Comparison of ENCODE assay signal across 18 cellular contexts in genomic region chr21:19853709-19854575, GRCh38.
A peak's percentile ranks its signal among the peaks of the same experiment; 100 is the strongest.
DNase-seq lines count a peak whose midpoint lies in the region; ATAC-seq, FAIRE-seq and TF ChIP-seq lines count a peak whose summit lies in the region.
"Had no signal": no experiment of that assay in that cellular context is flagged by ENCODE, and none has a peak within 500 bp of the region (broad histone marks: within the 10 kb centered on the region; RNA-seq: fewer than 3 reads in every experiment).

No MANE protein-coding gene starts in this region.

- no peaks in the 10 kb centered on the region for H3K79me2 ChIP-seq in K562 (ENCODE audit: control insufficient read depth, insufficient read depth, low read length)

- CTCF ChIA-PET in K562 (lab: Yijun Ruan, JAX; ENCODE audit: low intra/inter-chr PET ratio) = no interaction called here

- H3K4me2 ChIP-seq in K562 (ENCODE audit: insufficient read depth, low read length) = peak overlapping the region; percentile 63

- no peaks in the 10 kb centered on the region for H3K27me3 ChIP-seq in K562 (ENCODE audit: control insufficient read depth in 2 of 2, insufficient read depth in 2 of 2, low read length in 2 of 2)
- H3K27me3 ChIP-seq: gastrocnemius medialis, Peyer's patch had no signal

- no peak overlapping the region for H3K27ac Mint-ChIP-seq in activated T-helper 1 cell treated with anti-CD3 and anti-CD28 coated beads, Interleukin-12 subunit alpha, Interleukin-12 subunit beta, Interleukin-2, Interleukin-4 antibody, amounts not matched to agents 30 ng/mL and 10 ng/mL and 1 ng/mL, durations not matched to agents 14 hours and 24 hours and 36 hours
- no peak overlapping the region for H3K27ac Mint-ChIP-seq in activated T-helper 17 cell treated with anti-CD3 and anti-CD28 coated beads, Interleukin-2, amount 50 U/mL, for 72 hours
- H3K27ac Mint-ChIP-seq: activated B cell treated with CpG ODN at 0.5 μM for 24 hours, CD14-positive monocyte had no signal

- peaks cover 24% of the 10 kb centered on the region for H3K9me3 Mint-ChIP-seq in activated T-helper 1 cell treated with anti-CD3 and anti-CD28 coated beads, Interleukin-12 subunit alpha, Interleukin-12 subunit beta, Interleukin-2, Interleukin-4 antibody, amounts not matched to agents 30 ng/mL and 10 ng/mL and 1 ng/mL, durations not matched to agents 14 hours and 24 hours and 36 hours
- peaks cover 14% of the 10 kb centered on the region for H3K9me3 Mint-ChIP-seq in activated T-helper 17 cell treated with anti-CD3 and anti-CD28 coated beads, Interleukin-2, amount 50 U/mL, for 72 hours

- H3K36me3 ChIP-seq in K562 (ENCODE audit: control insufficient read depth, insufficient read depth, low read length) = no peaks in the 10 kb centered on the region
- H3K36me3 ChIP-seq: gastrocnemius medialis, Peyer's patch had no signal

- no peaks in the 10 kb centered on the region for H3K9me1 ChIP-seq in K562 (ENCODE audit: control insufficient read depth, insufficient read depth, low read length)

- H3K4me1 ChIP-seq in K562 (replicated peaks in 1 of 2; ENCODE audit: control insufficient read depth in 2 of 2, insufficient read depth in 2 of 2, low read length in 2 of 2) = peaks cover 0 to 11% of the 10 kb centered on the region in 2 experiments; a peak in 2 of 5 replicates
- H3K4me1 ChIP-seq: gastrocnemius medialis, Peyer's patch had no signal

- no peak overlapping the region for H3K27ac ChIP-seq in K562 (ENCODE audit: extremely low read depth, low read depth, low read length)
- H3K27ac ChIP-seq: 22Rv1, gastrocnemius medialis, Peyer's patch had no signal

- FAIRE-seq in K562 (lab: Jason Lieb, UNC) = no peak

- no peak overlapping the region for H3K4me3 Mint-ChIP-seq in activated T-helper 1 cell treated with anti-CD3 and anti-CD28 coated beads, Interleukin-12 subunit alpha, Interleukin-12 subunit beta, Interleukin-2, Interleukin-4 antibody, amounts not matched to agents 30 ng/mL and 10 ng/mL and 1 ng/mL, durations not matched to agents 14 hours and 24 hours and 36 hours
- H3K4me3 Mint-ChIP-seq in activated T-helper 17 cell treated with anti-CD3 and anti-CD28 coated beads, Interleukin-2, amount 50 U/mL, for 72 hours = no peak overlapping the region
- H3K4me3 Mint-ChIP-seq: activated B cell treated with CpG ODN at 0.5 μM for 24 hours, CD14-positive monocyte had no signal

- POLR2A ChIA-PET in K562 (lab: Yijun Ruan, JAX) = interaction anchor here (0.6 to 0.9 kb wide), 3 partner anchors 23 to 1810 kb away, joined by 3 to 4 read pairs (median 3); no protein-coding TSS in a partner anchor

- H4K20me1 ChIP-seq in K562 (replicated peaks; ENCODE audit: control insufficient read depth, insufficient read depth, low read length) = no peaks in the 10 kb centered on the region

- no peak for TF ChIP-seq CTCF in K562 (IDR thresholded peaks at IDR 0.05 in 2 of 3, conservative IDR thresholded peaks at IDR 0.05 in 1 of 3; ENCODE audit: insufficient read depth in 2 of 3, low read depth in 1 of 3, low read length in 3 of 3)

- H3K4me3 ChIP-seq in K562 = peak overlapping the region; percentile 19; the same call in 1 of the 2 replicates
- H3K4me3 ChIP-seq: gastrocnemius medialis, Peyer's patch had no signal

- TF ChIP-seq RAD21 in K562 (CRISPR knock-in tag; conservative IDR thresholded peaks at IDR 0.05 in 1 of 2, IDR thresholded peaks at IDR 0.05 in 1 of 2) = no peak

- peak overlapping the region; percentile 68 for H2AFZ ChIP-seq in K562 (ENCODE audit: low read depth, low read length)

- WGBS in K562 (ENCODE audit: insufficient coverage, low coverage, missing lambda C conversion rate) = 6% methylated on average over 17 of the region's 22 CpGs

- ATAC-seq in K562 = peak; percentile 90
- no peak for ATAC-seq in activated T-helper 17 cell treated with anti-CD3 and anti-CD28 coated beads, Interleukin-2, amount 50 U/mL, for 72 hours (replicated peaks)
- ATAC-seq: gastrocnemius medialis had no signal

- TF ChIP-seq POLR2A in K562 (conservative IDR thresholded peaks at IDR 0.05) = no peak

- intact Hi-C loops in K562 (cut with micrococcal nuclease) = no loop called here
- intact Hi-C loops in posterior vena cava (cut with DNase I) = no loop called here
- intact Hi-C loops in activated T-helper 1 cell treated with anti-CD3 and anti-CD28 coated beads, Interleukin-12 subunit alpha, Interleukin-12 subunit beta, Interleukin-2, Interleukin-4 antibody, amounts not matched to agents 30 ng/mL and 10 ng/mL and 1 ng/mL, durations not matched to agents 14 hours and 24 hours and 36 hours (cut with micrococcal nuclease) = no loop called here

- no peaks in the 10 kb centered on the region for H3K4me1 Mint-ChIP-seq in activated T-helper 1 cell treated with anti-CD3 and anti-CD28 coated beads, Interleukin-12 subunit alpha, Interleukin-12 subunit beta, Interleukin-2, Interleukin-4 antibody, amounts not matched to agents 30 ng/mL and 10 ng/mL and 1 ng/mL, durations not matched to agents 14 hours and 24 hours and 36 hours (ENCODE audit: low read depth)
- H3K4me1 Mint-ChIP-seq in activated T-helper 17 cell treated with anti-CD3 and anti-CD28 coated beads, Interleukin-2, amount 50 U/mL, for 72 hours = no peaks in the 10 kb centered on the region
- H3K4me1 Mint-ChIP-seq: activated B cell treated with CpG ODN at 0.5 μM for 24 hours, CD14-positive monocyte had no signal

- H3K9me3 ChIP-seq in K562 (replicated peaks; ENCODE audit: control insufficient read depth, insufficient read depth, low read depth, low read length) = no peaks in the 10 kb centered on the region
- H3K9me3 ChIP-seq: gastrocnemius medialis, Peyer's patch had no signal

- no peak overlapping the region for H3K9ac ChIP-seq in K562 (ENCODE audit: insufficient read depth in 1 of 2, low read depth in 2 of 2, low read length in 2 of 2)

- BruUV-seq in K562 (replicated peaks; lab: Mats Ljungman, UMichigan) = no TSS peak

- no peak for TF ChIP-seq EP300 in K562 (IDR thresholded peaks at IDR 0.05; ENCODE audit: low read length)

- no peaks in the 10 kb centered on the region for H3K36me3 Mint-ChIP-seq in activated T-helper 1 cell treated with anti-CD3 and anti-CD28 coated beads, Interleukin-12 subunit alpha, Interleukin-12 subunit beta, Interleukin-2, Interleukin-4 antibody, amounts not matched to agents 30 ng/mL and 10 ng/mL and 1 ng/mL, durations not matched to agents 14 hours and 24 hours and 36 hours (ENCODE audit: low read depth)
- no peaks in the 10 kb centered on the region for H3K36me3 Mint-ChIP-seq in activated T-helper 17 cell treated with anti-CD3 and anti-CD28 coated beads, Interleukin-2, amount 50 U/mL, for 72 hours (ENCODE audit: low read depth)
- H3K36me3 Mint-ChIP-seq: CD14-positive monocyte had no signal

- in situ Hi-C loops in K562 (cut with MboI) = no loop called here

- DNase-seq in DMS 273 (lab: John Stamatoyannopoulos, UW; ENCODE audit: unreplicated experiment) (peak; percentile 37), DMS 273 treated with DMSO at 0.1 percent for 48 hours (lab: John Stamatoyannopoulos, UW) (no peak), NCI-H146 (lab: John Stamatoyannopoulos, UW) (peak; percentile 61), K562 (ENCODE audit: extremely low read depth in 1 of 4, low spot score in 3 of 4) (peak; percentile 15 to 70 (median 25)), posterior vena cava (ENCODE audit: low spot score) (peak; percentile 66)
- DNase-seq in activated T-helper 1 cell treated with anti-CD3 and anti-CD28 coated beads, Interleukin-12 subunit alpha, Interleukin-12 subunit beta, Interleukin-2, Interleukin-4 antibody, amounts not matched to agents 30 ng/mL and 10 ng/mL and 1 ng/mL, durations not matched to agents 14 hours and 24 hours and 36 hours (ENCODE audit: low spot score) = no peak
- no peak for DNase-seq in activated naive CD4-positive, alpha-beta T cell treated with Interleukin-2 at 50 U/mL for 16 hours
- DNase-seq: activated B cell treated with CpG ODN at 0.5 μM for 24 hours, activated gamma-delta T cell treated with Interleukin-2 at 50 U/mL for 16 hours, cortex of kidney, DMS79 treated with DMSO at 0.1 percent for 48 hours, gastrocnemius medialis, mesendoderm, NCI-H226 had no signal

- no peaks in the 10 kb centered on the region for H3K27me3 Mint-ChIP-seq in activated T-helper 1 cell treated with anti-CD3 and anti-CD28 coated beads, Interleukin-12 subunit alpha, Interleukin-12 subunit beta, Interleukin-2, Interleukin-4 antibody, amounts not matched to agents 30 ng/mL and 10 ng/mL and 1 ng/mL, durations not matched to agents 14 hours and 24 hours and 36 hours (ENCODE audit: insufficient read depth)
- no peaks in the 10 kb centered on the region for H3K27me3 Mint-ChIP-seq in activated T-helper 17 cell treated with anti-CD3 and anti-CD28 coated beads, Interleukin-2, amount 50 U/mL, for 72 hours
- H3K27me3 Mint-ChIP-seq: activated B cell treated with CpG ODN at 0.5 μM for 24 hours had no signal

TF ChIP-seq in K562, 482 proteins besides CTCF, POLR2A, EP300 and RAD21 (continues in another document):
- TF ChIP-seq ATF3 (IDR thresholded peaks at IDR 0.05) = no peak
- no peak for TF ChIP-seq ATF3 (CRISPR knock-in tag; conservative IDR thresholded peaks at IDR 0.05)
- no peak for TF ChIP-seq PBX2 (CRISPR knock-in tag; IDR thresholded peaks at IDR 0.05; ENCODE audit: low read depth)
- TF ChIP-seq PBX2 (tag; conservative IDR thresholded peaks at IDR 0.05; ENCODE audit: low read depth) = 0 out of 2 replicates have a peak, but pooled peaks have one; percentile 32

Comparison
In these comparisons a context has a peak if more than half of its experiments do, and no peak if none do; other contexts are left out.
1. DNase-seq: peak in DMS 273 (single experiment), NCI-H146 (single experiment), K562 (4 of 4) and posterior vena cava (single experiment); none in DMS 273 treated with DMSO at 0.1 percent for 48 hours (single experiment), activated T-helper 1 cell treated with anti-CD3 and anti-CD28 coated beads, Interleukin-12 subunit alpha, Interleukin-12 subunit beta, Interleukin-2, Interleukin-4 antibody, amounts not matched to agents 30 ng/mL and 10 ng/mL and 1 ng/mL, durations not matched to agents 14 hours and 24 hours and 36 hours (single experiment) and activated naive CD4-positive, alpha-beta T cell treated with Interleukin-2 at 50 U/mL for 16 hours (single experiment).